8 cellular contexts compared by ENCODE assay signal in genomic region chr4:157045507-157046127, GRCh38. TPM values are rescaled to one million over a fixed set of nuclear protein-coding genes. Genes with fewer than 3 reads are reported as not detected.
DNase-seq lines count a peak whose midpoint lies in the region; ATAC-seq, FAIRE-seq and TF ChIP-seq lines count a peak whose summit lies in the region.

No MANE protein-coding gene starts in this region.

- H3K9ac ChIP-seq in GM12878 (ENCODE audit: control insufficient read depth, insufficient read depth, low read length) (no peak overlapping the region), kidney (ENCODE audit: low read length in 2 of 2) (no peak overlapping the region)

- H3K27ac ChIP-seq in GM12878 (ENCODE audit: control insufficient read depth, insufficient read depth): no peak overlapping the region
- H3K27ac ChIP-seq in kidney (ENCODE audit: low read depth in 2 of 2, low read length in 2 of 2): no peak overlapping the region

- no peak for TF ChIP-seq POLR2A in GM12878 (IDR thresholded peaks at IDR 0.05; ENCODE audit: low read depth, low read length)

- FAIRE-seq in A204.1 (lab: Jason Lieb, UNC) (peak; percentile 80), GM12878 (lab: Jason Lieb, UNC) (peak; percentile 38), kidney (lab: Jason Lieb, UNC) (no peak)

- H3K27me3 ChIP-seq in GM12878 (replicated peaks in 1 of 2; ENCODE audit: control insufficient read depth in 2 of 2, insufficient read depth in 2 of 2, low read length in 1 of 2): no peaks in the 10 kb centered on the region

- TF ChIP-seq CTCF in GM12878 (IDR thresholded peaks at IDR 0.05 in 2 of 3, conservative IDR thresholded peaks at IDR 0.05 in 1 of 3; ENCODE audit: control insufficient read depth in 2 of 3, extremely low read depth in 1 of 3, insufficient read depth in 1 of 3, low read depth in 3 of 3, low read length in 3 of 3) (peak; percentile 54 to 58 (median 58); a peak in 5 of 6 replicates), kidney (IDR thresholded peaks at IDR 0.05; ENCODE audit: borderline replicate concordance, extremely low read depth, insufficient read depth) (peak; percentile 75)

- RAD21 ChIA-PET in GM12878 (lab: Charles Lee; ENCODE audit: unreplicated experiment): interaction anchor here (0.9 to 1.3 kb wide), 6 partner anchors 14 to 932 kb away, joined by 3 to 9 read pairs (median 4); no protein-coding TSS in a partner anchor

- peak; percentile 82 for ATAC-seq in GM18498 (IDR thresholded peaks at IDR 0.05; ENCODE audit: unreplicated experiment)
- peak; percentile 84 for ATAC-seq in HG02885 (IDR thresholded peaks at IDR 0.05; ENCODE audit: poor library complexity, unreplicated experiment)
- ATAC-seq in GM12878: peak; percentile 84

- H3K4me3 ChIP-seq in GM12878 (no peak overlapping the region), kidney (ENCODE audit: low read length in 2 of 2) (no peak overlapping the region)

- SMC1A ChIA-PET in GM12878 (lab: Charles Lee; ENCODE audit: uncharacterized antibody, unreplicated experiment): interaction anchor here (0.5 to 2.0 kb wide), 7 partner anchors 12 to 1115 kb away, joined by 3 to 6 read pairs (median 3); no protein-coding TSS in a partner anchor

- BruUV-seq in GM12878 (replicated peaks; lab: Mats Ljungman, UMichigan): no TSS peak

- CTCF ChIA-PET in GM12878 (lab: Yijun Ruan, JAX): interaction anchor here (0.7 to 1.6 kb wide), 9 partner anchors 11 to 932 kb away, joined by 3 to 18 read pairs (median 4); no protein-coding TSS in a partner anchor

- DNase-seq in NCI-H2107 (lab: John Stamatoyannopoulos, UW): peak; percentile 1
- DNase-seq in GM12878 (ENCODE audit: low read depth, low spot score): no peak
- DNase-seq in kidney: no peak
- DNase-seq in ureter (ENCODE audit: low spot score): peak; percentile 47
- no peak for DNase-seq in occipital lobe (lab: John Stamatoyannopoulos, UW)

- intact Hi-C loops in GM12878 (cut with micrococcal nuclease; ENCODE audit: unreplicated experiment) (no loop called here), kidney (cut with DNase I) (no loop called here)

- H3K36me3 ChIP-seq in GM12878 (ENCODE audit: control insufficient read depth in 2 of 2, insufficient read depth in 2 of 2, low read length in 1 of 2) (no peaks in the 10 kb centered on the region), kidney (ENCODE audit: control insufficient read depth in 1 of 2, insufficient read depth in 2 of 2, low read length in 2 of 2) (no peaks in the 10 kb centered on the region)

- 22% methylated on average over 2 of the region's 2 CpGs for WGBS in GM12878 (ENCODE audit: insufficient coverage, insufficient replicate concordance, low lambda C conversion rate, missing lambda C conversion rate)

- H3K4me1 ChIP-seq in GM12878 (ENCODE audit: control insufficient read depth, insufficient read depth, low read length) (no peaks in the 10 kb centered on the region), kidney (ENCODE audit: control insufficient read depth in 1 of 2, insufficient read depth in 1 of 2, low read depth in 1 of 2, low read length in 2 of 2) (no peaks in the 10 kb centered on the region)

- H2AFZ ChIP-seq in GM12878 (ENCODE audit: control insufficient read depth, low read depth, low read length): no peak overlapping the region

- POLR2A ChIA-PET in GM12878 (lab: Charles Lee): no interaction called here

- TF ChIP-seq EP300 in GM12878 (IDR thresholded peaks at IDR 0.05; ENCODE audit: borderline replicate concordance in 1 of 2, control insufficient read depth in 1 of 2, low read depth in 2 of 2, low read length in 2 of 2): no peak

- H4K20me1 ChIP-seq in GM12878 (ENCODE audit: control insufficient read depth, insufficient read depth): no peaks in the 10 kb centered on the region

- TF ChIP-seq RAD21 in GM12878 (IDR thresholded peaks at IDR 0.05; ENCODE audit: insufficient read depth, low read depth, low read length): peak; percentile 59

- H3K4me2 ChIP-seq in GM12878 (ENCODE audit: control insufficient read depth, insufficient read depth): no peak overlapping the region

- in situ Hi-C loops in GM12878 (cut with MboI): no loop called here

- H3K9me3 ChIP-seq in GM12878 (replicated peaks; ENCODE audit: control insufficient read depth, insufficient read depth, low read length) (no peaks in the 10 kb centered on the region), kidney (ENCODE audit: control insufficient read depth in 1 of 2, low read length in 2 of 2) (no peaks in the 10 kb centered on the region)

- no peaks in the 10 kb centered on the region for H3K79me2 ChIP-seq in GM12878 (ENCODE audit: control insufficient read depth, insufficient read depth, low read length)

TF ChIP-seq in GM12878, 131 proteins besides CTCF, POLR2A, EP300 and RAD21:
- TF ChIP-seq SIX5 (IDR thresholded peaks at IDR 0.05; ENCODE audit: low read depth, low read length, severe bottlenecking): no peak
- no peak for TF ChIP-seq SREBF2 (IDR thresholded peaks at IDR 0.05; ENCODE audit: low read length)
- TF ChIP-seq, protein P1, sequence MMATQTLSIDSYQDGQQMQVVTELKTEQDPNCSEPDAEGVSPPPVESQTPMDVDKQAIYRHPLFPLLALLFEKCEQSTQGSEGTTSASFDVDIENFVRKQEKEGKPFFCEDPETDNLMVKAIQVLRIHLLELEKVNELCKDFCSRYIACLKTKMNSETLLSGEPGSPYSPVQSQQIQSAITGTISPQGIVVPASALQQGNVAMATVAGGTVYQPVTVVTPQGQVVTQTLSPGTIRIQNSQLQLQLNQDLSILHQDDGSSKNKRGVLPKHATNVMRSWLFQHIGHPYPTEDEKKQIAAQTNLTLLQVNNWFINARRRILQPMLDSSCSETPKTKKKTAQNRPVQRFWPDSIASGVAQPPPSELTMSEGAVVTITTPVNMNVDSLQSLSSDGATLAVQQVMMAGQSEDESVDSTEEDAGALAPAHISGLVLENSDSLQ (IDR thresholded peaks at IDR 0.05): peak; percentile 20; the same call in 1 of the 2 replicates
- TF ChIP-seq SMC3 (IDR thresholded peaks at IDR 0.05; ENCODE audit: borderline replicate concordance, low read length): peak; percentile 37; the same call in 1 of the 2 replicates
- TF ChIP-seq, protein P2, sequence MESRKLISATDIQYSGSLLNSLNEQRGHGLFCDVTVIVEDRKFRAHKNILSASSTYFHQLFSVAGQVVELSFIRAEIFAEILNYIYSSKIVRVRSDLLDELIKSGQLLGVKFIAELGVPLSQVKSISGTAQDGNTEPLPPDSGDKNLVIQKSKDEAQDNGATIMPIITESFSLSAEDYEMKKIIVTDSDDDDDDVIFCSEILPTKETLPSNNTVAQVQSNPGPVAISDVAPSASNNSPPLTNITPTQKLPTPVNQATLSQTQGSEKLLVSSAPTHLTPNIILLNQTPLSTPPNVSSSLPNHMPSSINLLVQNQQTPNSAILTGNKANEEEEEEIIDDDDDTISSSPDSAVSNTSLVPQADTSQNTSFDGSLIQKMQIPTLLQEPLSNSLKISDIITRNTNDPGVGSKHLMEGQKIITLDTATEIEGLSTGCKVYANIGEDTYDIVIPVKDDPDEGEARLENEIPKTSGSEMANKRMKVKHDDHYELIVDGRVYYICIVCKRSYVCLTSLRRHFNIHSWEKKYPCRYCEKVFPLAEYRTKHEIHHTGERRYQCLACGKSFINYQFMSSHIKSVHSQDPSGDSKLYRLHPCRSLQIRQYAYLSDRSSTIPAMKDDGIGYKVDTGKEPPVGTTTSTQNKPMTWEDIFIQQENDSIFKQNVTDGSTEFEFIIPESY (IDR thresholded peaks at IDR 0.05): no peak
- TF ChIP-seq ELK1 (IDR thresholded peaks at IDR 0.05; ENCODE audit: low read depth, low read length): no peak
- no peak for TF ChIP-seq WRNIP1 (IDR thresholded peaks at IDR 0.05; ENCODE audit: borderline replicate concordance, low read depth, low read length)
TF ChIP-seq in GM12878: peak in this region for 2.

RNA-seq across cellular contexts. Expression of gene GLRB, which starts 30.3 kb away (rescaled TPM):
- not detected in 2 replicates for total RNA-seq in GM12878 (2013; cell fraction: nucleolus; rRNA removed)
- total RNA-seq in GM12878 (2014; rRNA removed) (not detected in 2 replicates), GM12878 (2014; rRNA removed; fragmentation: Illumina TruSeq; extraction: Trizol) (not detected in 2 replicates), GM12878 (2021) (not detected in 2 replicates), kidney (3.3 TPM), ureter (2.4 TPM), occipital lobe (51.5 TPM)
- not detected for polyA plus RNA-seq in GM12878 (2011; ENCODE audit: low read depth)
- polyA plus RNA-seq in GM12878 (2011; rRNA removed) (not detected in 2 replicates), GM12878 (2014; fragmentation: Illumina TruSeq; extraction: Trizol) (not detected in 2 replicates), GM12878 (2014; fragmentation: Nextera tagmentation; extraction: Ambion mirVana) (under 1 TPM in 1 of 2 experiments, not detected in 1; 0.04 TPM), GM12878 (2014; rRNA removed) (not detected in 2 replicates), GM12878 (2016; fragmentation: Nextera tagmentation; extraction: Ambion mirVana) (not detected), kidney (ENCODE audit: insufficient read depth, low read depth, low replicate concordance) (5.2 TPM)
- polyA plus RNA-seq in GM12878 (2011; cell fraction: cytosol; rRNA removed): not detected in 2 replicates
- polyA plus RNA-seq in GM12878 (2011; cell fraction: nucleus; rRNA removed): not detected in 2 replicates
- not detected in 2 replicates for polyA plus RNA-seq in GM12878 (2012)
- polyA minus RNA-seq in GM12878 (2011; rRNA and poly(A)+ RNA removed): not detected in 2 replicates
- polyA minus RNA-seq in GM12878 (2011; cell fraction: cytosol; rRNA and poly(A)+ RNA removed): not detected in 2 replicates
- polyA minus RNA-seq in GM12878 (2011; cell fraction: nucleus; rRNA and poly(A)+ RNA removed): not detected in 2 replicates

Comparison
In these comparisons a context has a peak if more than half of its experiments do, and no peak if none do; other contexts are left out.
1. DNase-seq: peak in NCI-H2107 (single experiment) and ureter (single experiment); none in GM12878 (single experiment), kidney (single experiment) and occipital lobe (single experiment).
2. RNA of gene GLRB, which starts 30.3 kb away (total RNA-seq): 51.5 TPM in occipital lobe (single experiment); 3.3 TPM in kidney (single experiment), 2.4 TPM in ureter (single experiment) and not detected in GM12878; every median in the first group is over 10 times any median in the second.
3. Peak in every context shown above with its lines, with median percentiles within 50 percentile points of each other: ATAC-seq.